Comparison of ENCODE assay signal across 4 cellular contexts in the genomic region with DNA sequence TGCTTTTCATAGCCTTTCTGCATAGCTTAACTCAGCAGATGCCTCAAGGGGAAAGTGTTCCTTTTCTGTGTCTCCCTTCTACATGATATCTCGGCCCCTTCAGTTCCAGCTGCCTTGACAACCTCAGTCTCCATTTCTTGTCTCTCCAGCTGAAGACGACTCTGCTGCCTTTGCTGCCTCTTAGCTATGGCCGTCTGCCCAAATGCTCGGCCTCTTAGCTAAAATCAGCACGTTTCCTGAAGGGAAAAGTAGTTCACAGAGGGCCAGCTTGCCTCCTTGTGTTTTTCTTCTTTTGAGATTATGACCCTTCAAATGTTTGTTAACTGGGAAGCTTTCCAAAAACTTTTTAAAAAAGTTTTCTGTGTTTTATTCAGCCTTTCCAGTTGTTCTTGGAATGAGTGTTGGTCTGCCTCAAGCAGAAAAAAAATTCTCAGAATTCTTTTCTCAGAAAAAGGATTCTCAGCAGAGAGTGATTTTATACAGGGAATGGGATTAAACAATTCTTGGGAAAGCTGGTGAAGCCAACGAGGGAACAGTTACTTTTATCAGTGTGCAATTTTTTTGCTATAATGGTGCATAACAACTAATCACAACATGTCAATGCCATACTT. TPM values are rescaled to one million over a fixed set of nuclear protein-coding genes. Genes with fewer than 3 reads are reported as not detected.
"Had no signal": no experiment of that assay in that cellular context is flagged by ENCODE, and none has a peak within 500 bp of the region (broad histone marks: within the 10 kb centered on the region; RNA-seq: fewer than 3 reads in every experiment).

No MANE protein-coding gene starts in this region.

RNA-seq across cellular contexts. Expression of gene SYT15, which starts 15.6 kb away (rescaled TPM):
- total RNA-seq: PC-3 had no signal

RNA-seq across cellular contexts. Expression of gene GPRIN2, which starts 38.1 kb away (rescaled TPM):
- total RNA-seq: activated CD4-positive, alpha-beta memory T cell treated with anti-CD3 and anti-CD28 coated beads, Interleukin-2, amount 10 ng/mL, durations not matched to agents 7 days and 5 days; activated CD8-positive, alpha-beta memory T cell treated with anti-CD3 and anti-CD28 coated beads, Interleukin-2, amount 10 ng/mL, durations not matched to agents 7 days and 5 days; K562 had no signal
- polyA plus RNA-seq: K562 had no signal
